8 cellular contexts compared by ENCODE assay signal in genomic region chr2:136131961-136132839, GRCh38. TPM values are rescaled to one million over a fixed set of nuclear protein-coding genes. Genes with fewer than 3 reads are reported as not detected.
DNase-seq lines count a peak whose midpoint lies in the region; ATAC-seq, FAIRE-seq and TF ChIP-seq lines count a peak whose summit lies in the region.

No MANE protein-coding gene starts in this region.

- peaks cover 0 to 79% (median 0%) of the 10 kb centered on the region in 9 donors for H3K4me1 ChIP-seq in heart right ventricle

- no peak for TF ChIP-seq POLR2A in H54 (IDR thresholded peaks at IDR 0.05; ENCODE audit: low read depth, low read length)

- WGBS in heart right ventricle, 2 donors = 78 to 79% methylated on average over 16 of the region's 16 CpGs

- no peak for TF ChIP-seq CTCF in heart right ventricle (IDR thresholded peaks at IDR 0.05)

- peak overlapping the region in 1 of 10 donors; percentile 23 for H3K4me3 ChIP-seq in heart right ventricle

- DNase-seq in heart right ventricle = no peak
- no peak for DNase-seq in cardiac septum (ENCODE audit: low spot score)
- DNase-seq in activated CD4-positive, CD25-positive, alpha-beta regulatory T cell treated with anti-CD3 and anti-CD28 coated beads, Interleukin-2, amount 50 U/mL, for 72 hours = peak; percentile 49
- DNase-seq in left lobe of liver (ENCODE audit: low spot score) = no peak
- DNase-seq in H54 (ENCODE audit: insufficient read length, low spot score) = no peak
- DNase-seq in caudate nucleus (lab: John Stamatoyannopoulos, UW) = no peak
- no peak for DNase-seq in OCI-M1 (lab: John Stamatoyannopoulos, UW)

- ATAC-seq in heart right ventricle = peak in 5 of 8 donors; percentile 9 to 64 (median 34)
- ATAC-seq in HG03135 (IDR thresholded peaks at IDR 0.05; ENCODE audit: unreplicated experiment) = peak; percentile 74
- ATAC-seq in left lobe of liver = peak; percentile 29

- FAIRE-seq in H54 (lab: Jason Lieb, UNC) = no peak

- peak overlapping the region in 1 of 10 donors; percentile 88 for H3K27ac ChIP-seq in heart right ventricle
- H3K27ac ChIP-seq in caudate nucleus (ENCODE audit: low read depth, low read length) = no peak overlapping the region

- peaks cover 0 to 10% (median 0%) of the 10 kb centered on the region in 7 donors for H3K27me3 ChIP-seq in heart right ventricle

- intact Hi-C loops in heart right ventricle (cut with DNase I) = no loop called here
- intact Hi-C loops in cardiac septum (cut with DNase I) = no loop called here

- no peaks in the 10 kb centered on the region for H3K36me3 ChIP-seq in heart right ventricle

- H3K9me3 ChIP-seq in heart right ventricle = no peaks in the 10 kb centered on the region

RNA-seq across cellular contexts. Expression of gene CXCR4, which starts 14.3 kb away (rescaled TPM):
- total RNA-seq in heart right ventricle (10 to 100 TPM in 1 of 10 donors, 1 to 10 TPM in 9; 1.5 to 24.0 (median 4.9) TPM), cardiac septum (4.4 TPM), left lobe of liver (2.0 TPM)
- 1 to 10 TPM; 1.8 to 4.7 TPM for polyA plus RNA-seq in heart right ventricle
